Comparison of ENCODE assay signal across 10 cellular contexts in genomic region chr6:6131492-6132109, GRCh38.
A peak's percentile ranks its signal among the peaks of the same experiment; 100 is the strongest.
DNase-seq lines count a peak whose midpoint lies in the region; ATAC-seq, FAIRE-seq and TF ChIP-seq lines count a peak whose summit lies in the region.
"Had no signal": no experiment of that assay in that cellular context is flagged by ENCODE, and none has a peak within 500 bp of the region (broad histone marks: within the 10 kb centered on the region; RNA-seq: fewer than 3 reads in every experiment).

No MANE protein-coding gene starts in this region.

- no peaks in the 10 kb centered on the region for H3K4me1 ChIP-seq in liver (ENCODE audit: control insufficient read depth in 4 of 4, insufficient read depth in 4 of 4, low read length in 3 of 4)

- no peak overlapping the region for H3K9ac ChIP-seq in liver (ENCODE audit: low read depth in 1 of 2, low read length in 2 of 2)

- no peak for FAIRE-seq in D721Med (lab: Jason Lieb, UNC)

- H3K9me3 ChIP-seq in WERI-Rb-1 (ENCODE audit: severe bottlenecking) (no peaks in the 10 kb centered on the region), liver (ENCODE audit: control insufficient read depth in 4 of 4, low read length in 3 of 4) (no peaks in the 10 kb centered on the region)

- ATAC-seq in HG02642 (IDR thresholded peaks at IDR 0.05; ENCODE audit: poor library complexity, unreplicated experiment) (no peak), GM18909 (IDR thresholded peaks at IDR 0.05; ENCODE audit: poor library complexity, unreplicated experiment) (no peak)

- DNase-seq in D721Med (ENCODE audit: insufficient read length, low spot score) (no peak), GM20000 (ENCODE audit: low spot score) (peak; percentile 58), WERI-Rb-1 (peak; percentile 77), DMS114 treated with DMSO at 0.1 percent for 48 hours (lab: John Stamatoyannopoulos, UW; ENCODE audit: unreplicated experiment) (no peak)
- no peak for DNase-seq in activated CD4-positive, CD25-positive, alpha-beta regulatory T cell (lab: John Stamatoyannopoulos, UW)
- DNase-seq: stimulated activated naive B cell treated with anti-CD40 and anti-IgM and Interleukin-4, amounts not matched to agents 10 μg/mL and 1 μg/mL and 100 μg/mL, for 72 hours had no signal

- H3K27me3 ChIP-seq in WERI-Rb-1 (ENCODE audit: insufficient read depth, low read depth, severe bottlenecking) (no peaks in the 10 kb centered on the region), liver (ENCODE audit: control insufficient read depth in 4 of 4, insufficient read depth in 4 of 4, low read length in 3 of 4) (no peaks in the 10 kb centered on the region)

- H3K27ac ChIP-seq in WERI-Rb-1 (no peak overlapping the region), liver (ENCODE audit: low read depth in 1 of 2, low read length in 2 of 2) (no peak overlapping the region)

- TF ChIP-seq CTCF in D721Med (IDR thresholded peaks at IDR 0.05; ENCODE audit: insufficient read depth, missing control alignments): peak; percentile 34
- peak; percentile 28 for TF ChIP-seq CTCF in GM20000 (IDR thresholded peaks at IDR 0.05; ENCODE audit: extremely low read depth, missing control alignments)
- peak; percentile 64 for TF ChIP-seq CTCF in WERI-Rb-1 (IDR thresholded peaks at IDR 0.05; ENCODE audit: low read depth, low read length)
- no peak for TF ChIP-seq CTCF in liver (IDR thresholded peaks at IDR 0.05; ENCODE audit: low read depth, low read length, missing input control)

- WGBS in liver: 64% methylated on average over 4 of the region's 4 CpGs

- no peaks in the 10 kb centered on the region for H3K36me3 ChIP-seq in WERI-Rb-1
- no peaks in the 10 kb centered on the region for H3K36me3 ChIP-seq in liver (ENCODE audit: control insufficient read depth in 4 of 4, insufficient read depth in 3 of 4, low read depth in 1 of 4, low read length in 3 of 4)

- no peak overlapping the region for H3K4me3 ChIP-seq in WERI-Rb-1 (ENCODE audit: low read depth, low read length)
- H3K4me3 ChIP-seq in liver (ENCODE audit: low read depth in 1 of 3, low read length in 3 of 3): no peak overlapping the region
- H3K4me3 ChIP-seq: lung had no signal

- TF ChIP-seq RAD21 in liver (IDR thresholded peaks at IDR 0.05): peak; percentile 36 to 65

TF ChIP-seq in liver, 16 proteins besides CTCF, POLR2A, EP300 and RAD21:
- TF ChIP-seq ZBTB33 (IDR thresholded peaks at IDR 0.05) (no peak), EGR1 (IDR thresholded peaks at IDR 0.05; ENCODE audit: low read depth in 2 of 2) (no peak), GABPA (IDR thresholded peaks at IDR 0.05 in 1 of 2, conservative IDR thresholded peaks at IDR 0.05 in 1 of 2) (no peak), FOXA1 (IDR thresholded peaks at IDR 0.05) (no peak), YY1 (IDR thresholded peaks at IDR 0.05) (no peak), HNF4G (IDR thresholded peaks at IDR 0.05) (no peak)

Comparison
In these comparisons a context has a peak if more than half of its experiments do, and no peak if none do; other contexts are left out.
1. DNase-seq: peak in GM20000 (single experiment) and WERI-Rb-1 (single experiment); none in D721Med (single experiment), DMS114 treated with DMSO at 0.1 percent for 48 hours (single experiment) and activated CD4-positive, CD25-positive, alpha-beta regulatory T cell (0 of 4).